8 cellular contexts compared by ENCODE assay signal in the genomic region with DNA sequence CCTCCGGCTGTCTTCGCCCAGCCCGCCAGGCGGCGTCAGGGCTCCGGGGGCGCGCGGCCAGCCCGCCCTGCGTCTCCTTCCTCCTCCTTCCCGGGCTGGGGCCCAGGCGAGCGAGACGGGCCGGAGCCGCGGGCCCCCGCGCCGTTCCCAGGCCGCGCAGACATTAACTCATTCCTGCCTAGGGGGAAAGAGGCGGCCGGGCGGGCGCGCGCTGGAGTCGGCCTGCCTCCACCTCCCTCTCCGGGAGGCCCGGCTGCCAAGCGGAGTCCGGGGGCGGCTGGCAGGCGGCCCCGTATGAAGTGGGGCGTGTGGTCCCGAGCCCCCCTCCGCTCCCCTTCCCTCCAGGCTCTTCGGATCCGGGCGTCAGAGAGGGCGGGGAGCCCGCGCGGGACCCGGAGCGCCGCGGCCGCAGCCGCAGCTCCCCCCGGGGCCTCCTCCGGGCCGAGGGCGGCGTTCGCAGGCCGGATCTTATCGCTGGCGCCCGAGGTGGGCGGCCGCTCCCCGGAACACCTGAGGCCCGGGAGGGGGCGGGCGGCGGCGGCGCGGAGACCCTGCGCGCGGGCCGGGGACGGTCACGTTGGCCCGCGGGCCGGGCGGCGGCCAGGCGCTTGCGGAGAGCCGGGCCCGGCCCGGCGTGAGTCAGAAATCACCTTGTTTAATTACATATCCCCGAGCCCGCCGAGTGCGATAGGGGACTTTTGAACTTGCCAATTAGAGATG. TPM values are rescaled to one million over a fixed set of nuclear protein-coding genes. Genes with fewer than 3 reads are reported as not detected.
DNase-seq lines count a peak whose midpoint lies in the region; ATAC-seq and TF ChIP-seq lines count a peak whose summit lies in the region.

No MANE protein-coding gene starts in this region.

- H3K9ac ChIP-seq in NT2/D1 (ENCODE audit: insufficient read length, low read depth) = peak overlapping the region; percentile 87
- peak overlapping the region; percentile 88 for H3K9ac ChIP-seq in mucosa of stomach (ENCODE audit: low read length)

- H3K36me3 Mint-ChIP-seq in Caco-2 (ENCODE audit: insufficient read depth, unreplicated experiment) = no peaks in the 10 kb centered on the region

- ATAC-seq in GM19455 (IDR thresholded peaks at IDR 0.05; ENCODE audit: unreplicated experiment) = peak; percentile 82

- no peaks in the 10 kb centered on the region for H3K27me3 Mint-ChIP-seq in Caco-2 (ENCODE audit: insufficient read depth, unreplicated experiment)

- H3K9me3 ChIP-seq in Caco-2 (no peaks in the 10 kb centered on the region), NT2/D1 (ENCODE audit: insufficient read depth, low read length) (no peaks in the 10 kb centered on the region), mucosa of stomach (ENCODE audit: control insufficient read depth, low read length) (no peaks in the 10 kb centered on the region)

- no peaks in the 10 kb centered on the region for H3K9me3 Mint-ChIP-seq in Caco-2 (ENCODE audit: unreplicated experiment)

- peak overlapping the region; percentile 86 for H3K4me3 Mint-ChIP-seq in Caco-2 (ENCODE audit: unreplicated experiment)

- POLR2A ChIA-PET in Caco-2 (lab: Charles Lee) = interaction anchor here (0.6 kb wide), 1 partner anchor 11 kb away, joined by 3 read pairs; no protein-coding TSS in a partner anchor

- intact Hi-C loops in Caco-2 (cut with micrococcal nuclease; ENCODE audit: unreplicated experiment) = loop anchor here (1.0 kb wide), 2 partner anchors 188 to 228 kb away; no protein-coding TSS in a partner anchor

- peak; percentile 88 to 96 for DNase-seq in Caco-2
- peak; percentile 94 for DNase-seq in HK-2 (ENCODE audit: unreplicated experiment)
- DNase-seq in NT2/D1 (ENCODE audit: low read depth, low spot score) = peak; percentile 81
- peak; percentile 78 for DNase-seq in activated T-cell treated with anti-CD3 and anti-CD28 coated beads for 24 hours (ENCODE audit: low read depth)
- no peak for DNase-seq in epithelial cell of proximal tubule (ENCODE audit: low read depth)
- peak; percentile 86 for DNase-seq in stimulated activated CD8-positive, alpha-beta memory T cell treated with anti-CD3 and anti-CD28 coated beads, Interleukin-4, amount 100 ng/mL, for 48 hours

- CTCF ChIA-PET in Caco-2 (lab: Charles Lee) = no interaction called here

- H3K27ac Mint-ChIP-seq in Caco-2 (ENCODE audit: unreplicated experiment) = peak overlapping the region; percentile 88

- no TSS peak for BruUV-seq in Caco-2 (replicated peaks; lab: Mats Ljungman, UMichigan)

- TF ChIP-seq CTCF in Caco-2 (IDR thresholded peaks at IDR 0.05; ENCODE audit: insufficient read depth in 1 of 2, low read depth in 1 of 2, low read length in 1 of 2, severe bottlenecking in 1 of 2, unreplicated experiment in 1 of 2) = peak in 1 of 2 experiments; percentile 84
- peak; percentile 71 for TF ChIP-seq CTCF in epithelial cell of proximal tubule (conservative IDR thresholded peaks at IDR 0.05; ENCODE audit: low read depth, low read length)

- H3K4me1 Mint-ChIP-seq in Caco-2 (ENCODE audit: low read depth, unreplicated experiment) = peaks cover 7% of the 10 kb centered on the region

- H3K36me3 ChIP-seq in Caco-2 (ENCODE audit: control insufficient read depth, insufficient read depth, low read length) = no peaks in the 10 kb centered on the region
- no peaks in the 10 kb centered on the region for H3K36me3 ChIP-seq in NT2/D1 (ENCODE audit: insufficient read depth, insufficient read length, low read length)
- no peaks in the 10 kb centered on the region for H3K36me3 ChIP-seq in mucosa of stomach (ENCODE audit: control insufficient read depth, insufficient read depth, low read length)

- no peaks in the 10 kb centered on the region for H3K27me3 ChIP-seq in Caco-2 (replicated peaks; ENCODE audit: control insufficient read depth, insufficient read depth, low read length)
- no peaks in the 10 kb centered on the region for H3K27me3 ChIP-seq in NT2/D1 (ENCODE audit: insufficient read depth, insufficient read length)
- H3K27me3 ChIP-seq in mucosa of stomach (ENCODE audit: control insufficient read depth, insufficient read depth, low read length) = no peaks in the 10 kb centered on the region

- H3K4me3 ChIP-seq in Caco-2 (ENCODE audit: low read depth, low read length) = peak overlapping the region; percentile 70
- peak overlapping the region; percentile 55 for H3K4me3 ChIP-seq in NT2/D1 (ENCODE audit: insufficient read length, low read depth)
- H3K4me3 ChIP-seq in epithelial cell of proximal tubule (ENCODE audit: low read depth, low read length) = peak overlapping the region; percentile 75
- H3K4me3 ChIP-seq in mucosa of stomach (ENCODE audit: low read length) = peak overlapping the region; percentile 26

- H3K4me1 ChIP-seq in Caco-2 = peaks cover 11% of the 10 kb centered on the region
- peaks cover 9% of the 10 kb centered on the region for H3K4me1 ChIP-seq in NT2/D1 (ENCODE audit: insufficient read depth, insufficient read length)
- H3K4me1 ChIP-seq in mucosa of stomach (ENCODE audit: control insufficient read depth, insufficient read depth, low read length) = peaks cover 14% of the 10 kb centered on the region

RNA-seq across cellular contexts. Expression of a gene that starts 43.1 kb away (rescaled TPM):
- total RNA-seq in Caco-2 (2022) = 0.09 TPM in 1 of 2 replicates, not detected in the other
- total RNA-seq in epithelial cell of proximal tubule = not detected in 2 replicates

RNA-seq across cellular contexts. Expression of a gene that starts 45.0 kb away (rescaled TPM):
- total RNA-seq in Caco-2 (2022) (53.4 and 63.2 TPM in 2 replicates), epithelial cell of proximal tubule (15.5 and 22.4 TPM in 2 replicates)

RNA-seq across cellular contexts. Expression of a gene that starts 57.0 kb away (rescaled TPM):
- total RNA-seq in Caco-2 (2022) (not detected in 2 replicates), epithelial cell of proximal tubule (not detected in 2 replicates)
